Comparison of ENCODE assay signal across 24 cellular contexts in genomic region chr4:173213296-173213695, GRCh38.
"Had no signal": no experiment of that assay in that cellular context is flagged by ENCODE, and none has a peak within 500 bp of the region (broad histone marks: within the 10 kb centered on the region; RNA-seq: fewer than 3 reads in every experiment).

No MANE protein-coding gene starts in this region.

- H3K4me1 ChIP-seq: right lobe of liver had no signal

- H3K4me3 Mint-ChIP-seq: activated CD4-positive, alpha-beta T cell treated with anti-CD3 and anti-CD28 coated beads, Interleukin-2, amount 10 ng/mL, durations not matched to agents 7 days and 5 days; activated CD8-positive, alpha-beta T cell treated with anti-CD3 and anti-CD28 coated beads, Interleukin-2, amount 10 ng/mL, durations not matched to agents 7 days and 5 days; activated T-helper 1 cell treated with anti-CD3 and anti-CD28 coated beads, Interleukin-12 subunit alpha, Interleukin-12 subunit beta, Interleukin-2, Interleukin-4 antibody, amounts not matched to agents 30 ng/mL and 10 ng/mL and 1 ng/mL, durations not matched to agents 14 hours and 24 hours and 36 hours; nephron; stimulated activated memory B cell treated with anti-CD40 and anti-IgM and Interleukin-4, amounts not matched to agents 10 μg/mL and 1 μg/mL and 100 μg/mL, for 72 hours had no signal

- H3K27ac Mint-ChIP-seq: activated CD4-positive, alpha-beta T cell treated with anti-CD3 and anti-CD28 coated beads, Interleukin-2, amount 10 ng/mL, durations not matched to agents 7 days and 5 days; activated CD8-positive, alpha-beta T cell treated with anti-CD3 and anti-CD28 coated beads, Interleukin-2, amount 10 ng/mL, durations not matched to agents 7 days and 5 days; activated T-helper 1 cell treated with anti-CD3 and anti-CD28 coated beads, Interleukin-12 subunit alpha, Interleukin-12 subunit beta, Interleukin-2, Interleukin-4 antibody, amounts not matched to agents 30 ng/mL and 10 ng/mL and 1 ng/mL, durations not matched to agents 14 hours and 24 hours and 36 hours; nephron; stimulated activated memory B cell treated with anti-CD40 and anti-IgM and Interleukin-4, amounts not matched to agents 10 μg/mL and 1 μg/mL and 100 μg/mL, for 72 hours had no signal

- DNase-seq: activated CD4-positive, alpha-beta T cell treated with anti-CD3 and anti-CD28 coated beads, Interleukin-2, amount 10 ng/mL, durations not matched to agents 7 days and 5 days; activated CD8-positive, alpha-beta T cell treated with anti-CD3 and anti-CD28 coated beads, Interleukin-2, amount 10 ng/mL, durations not matched to agents 7 days and 5 days; activated gamma-delta T cell; activated naive CD4-positive, alpha-beta T cell treated with anti-CD3 and anti-CD28 coated beads, Interleukin-2, amount 50 U/mL, for 16 hours; anterior cingulate cortex; body of pancreas; caudate nucleus; dermis blood vessel endothelial cell; effector CD8-positive, alpha-beta T cell; heart left ventricle; islet precursor cell; left cardiac atrium; pancreas; right lobe of liver; small intestine; stimulated activated CD4-positive, alpha-beta T cell treated with anti-CD3 and anti-CD28 coated beads, Interleukin-15, amount 100 ng/mL, for 24 hours; stomach; T-helper 2 cell; transverse colon had no signal

- H3K36me3 ChIP-seq: heart left ventricle, pancreas, right lobe of liver, stomach, transverse colon had no signal

- FAIRE-seq: pancreas, small intestine, urothelium cell line had no signal

- H3K9me3 Mint-ChIP-seq: activated CD4-positive, alpha-beta T cell treated with anti-CD3 and anti-CD28 coated beads, Interleukin-2, amount 10 ng/mL, durations not matched to agents 7 days and 5 days; activated T-helper 1 cell treated with anti-CD3 and anti-CD28 coated beads, Interleukin-12 subunit alpha, Interleukin-12 subunit beta, Interleukin-2, Interleukin-4 antibody, amounts not matched to agents 30 ng/mL and 10 ng/mL and 1 ng/mL, durations not matched to agents 14 hours and 24 hours and 36 hours; nephron; stimulated activated memory B cell treated with anti-CD40 and anti-IgM and Interleukin-4, amounts not matched to agents 10 μg/mL and 1 μg/mL and 100 μg/mL, for 72 hours had no signal

- H3K4me3 ChIP-seq: body of pancreas, heart left ventricle, pancreas, right lobe of liver, stomach, transverse colon had no signal

- H3K27me3 Mint-ChIP-seq: activated CD4-positive, alpha-beta T cell treated with anti-CD3 and anti-CD28 coated beads, Interleukin-2, amount 10 ng/mL, durations not matched to agents 7 days and 5 days; stimulated activated memory B cell treated with anti-CD40 and anti-IgM and Interleukin-4, amounts not matched to agents 10 μg/mL and 1 μg/mL and 100 μg/mL, for 72 hours had no signal

- H3K4me1 Mint-ChIP-seq: activated CD4-positive, alpha-beta T cell treated with anti-CD3 and anti-CD28 coated beads, Interleukin-2, amount 10 ng/mL, durations not matched to agents 7 days and 5 days had no signal

- H3K27ac ChIP-seq: body of pancreas, heart left ventricle, pancreas, right lobe of liver, stomach, transverse colon had no signal

- H3K9me3 ChIP-seq: body of pancreas, heart left ventricle, pancreas, right lobe of liver, stomach, transverse colon had no signal

- H3K27me3 ChIP-seq: body of pancreas, heart left ventricle, pancreas, right lobe of liver, stomach, transverse colon had no signal

- ATAC-seq: activated CD4-positive, CD25-positive, alpha-beta regulatory T cell treated with anti-CD3 and anti-CD28 coated beads, Interleukin-2, amount 50 U/mL, for 24 hours; activated CD8-positive, alpha-beta T cell treated with anti-CD3 and anti-CD28 coated beads, Interleukin-2, amount 10 ng/mL, durations not matched to agents 7 days and 5 days; body of pancreas; heart left ventricle; left cardiac atrium; pancreas; right lobe of liver; stimulated activated memory B cell treated with anti-CD40 and anti-IgM and Interleukin-4, amounts not matched to agents 10 μg/mL and 1 μg/mL and 100 μg/mL, for 72 hours had no signal
